ENCODE assay signal across 9 cellular contexts in genomic region chr3:187063286-187064081, GRCh38.
DNase-seq lines count a peak whose midpoint lies in the region; ATAC-seq, FAIRE-seq and TF ChIP-seq lines count a peak whose summit lies in the region.
"Had no signal": no experiment of that assay in that cellular context is flagged by ENCODE, and none has a peak within 500 bp of the region (broad histone marks: within the 10 kb centered on the region; RNA-seq: fewer than 3 reads in every experiment).

No MANE protein-coding gene starts in this region.

- H3K4me3 Mint-ChIP-seq in nephron, result no peak overlapping the region

- no peaks in the 10 kb centered on the region for H3K27me3 ChIP-seq in bronchial epithelial cell (ENCODE audit: control insufficient read depth, insufficient read depth, low read length)

- peaks cover 1% of the 10 kb centered on the region for H3K36me3 ChIP-seq in bronchial epithelial cell (ENCODE audit: control insufficient read depth, insufficient read depth, low read length)

- H3K4me1 Mint-ChIP-seq in nephron, result peaks cover 17% of the 10 kb centered on the region

- FAIRE-seq in bronchial epithelial cell (lab: Jason Lieb, UNC), result no peak

- peaks cover 58% of the 10 kb centered on the region for H3K36me3 Mint-ChIP-seq in nephron (ENCODE audit: low read depth)

- H3K27ac Mint-ChIP-seq in nephron, result peak overlapping the region; percentile 17 to 77 (median 65)

- TF ChIP-seq CTCF in bronchial epithelial cell (IDR thresholded peaks at IDR 0.05; ENCODE audit: insufficient read depth, low read length, severe bottlenecking) (peak; percentile 45), nephron (IDR thresholded peaks at IDR 0.05; ENCODE audit: unreplicated experiment in 3 of 3) (no peak)

- peaks cover 3% of the 10 kb centered on the region for H3K27me3 Mint-ChIP-seq in nephron (ENCODE audit: low read depth)

- peaks cover 10% of the 10 kb centered on the region for H3K9me3 Mint-ChIP-seq in nephron

- H3K4me3 ChIP-seq in bronchial epithelial cell (ENCODE audit: low read depth, low read length), result no peak overlapping the region

- DNase-seq in DMS53 (lab: John Stamatoyannopoulos, UW), result peak; percentile 84
- DNase-seq in M059J (ENCODE audit: low read depth), result peak; percentile 17
- peak; percentile 93 for DNase-seq in bronchial epithelial cell (ENCODE audit: low read depth)
- no peak for DNase-seq in activated effector memory CD4-positive, alpha-beta T cell treated with anti-CD3 and anti-CD28 coated beads, Interleukin-2, amount 50 U/mL, for 16 hours
- DNase-seq in NCI-H2227 treated with DMSO at 0.1 percent for 48 hours (lab: John Stamatoyannopoulos, UW), result no peak
- DNase-seq: foreskin melanocyte had no signal

- ATAC-seq in HG02938 (IDR thresholded peaks at IDR 0.05; ENCODE audit: unreplicated experiment), result no peak
- ATAC-seq in HG03520 (IDR thresholded peaks at IDR 0.05; ENCODE audit: unreplicated experiment), result no peak

Comparison
In these comparisons a context has a peak if more than half of its experiments do, and no peak if none do; other contexts are left out.
1. DNase-seq: peak in DMS53 (single experiment), M059J (single experiment) and bronchial epithelial cell (single experiment); none in activated effector memory CD4-positive, alpha-beta T cell treated with anti-CD3 and anti-CD28 coated beads, Interleukin-2, amount 50 U/mL, for 16 hours (single experiment) and NCI-H2227 treated with DMSO at 0.1 percent for 48 hours (single experiment).